Comparison of ENCODE assay signal across 2 cellular contexts in genomic region chr6:167336818-167337217, GRCh38.
TF ChIP-seq lines count a peak whose summit lies in the region.

No MANE protein-coding gene starts in this region.

TF ChIP-seq in WTC11, 78 proteins besides CTCF, POLR2A, EP300 and RAD21:
- TF ChIP-seq TP53 (CRISPR knock-in tag; IDR thresholded peaks at IDR 0.05): no peak
- TF ChIP-seq EMX1 (CRISPR knock-in tag; IDR thresholded peaks at IDR 0.05): no peak
- TF ChIP-seq ZBTB21 (CRISPR knock-in tag; IDR thresholded peaks at IDR 0.05; ENCODE audit: borderline replicate concordance): no peak
- no peak for TF ChIP-seq ZNF396 (CRISPR knock-in tag; IDR thresholded peaks at IDR 0.05; ENCODE audit: borderline replicate concordance)
- TF ChIP-seq, protein P1, sequence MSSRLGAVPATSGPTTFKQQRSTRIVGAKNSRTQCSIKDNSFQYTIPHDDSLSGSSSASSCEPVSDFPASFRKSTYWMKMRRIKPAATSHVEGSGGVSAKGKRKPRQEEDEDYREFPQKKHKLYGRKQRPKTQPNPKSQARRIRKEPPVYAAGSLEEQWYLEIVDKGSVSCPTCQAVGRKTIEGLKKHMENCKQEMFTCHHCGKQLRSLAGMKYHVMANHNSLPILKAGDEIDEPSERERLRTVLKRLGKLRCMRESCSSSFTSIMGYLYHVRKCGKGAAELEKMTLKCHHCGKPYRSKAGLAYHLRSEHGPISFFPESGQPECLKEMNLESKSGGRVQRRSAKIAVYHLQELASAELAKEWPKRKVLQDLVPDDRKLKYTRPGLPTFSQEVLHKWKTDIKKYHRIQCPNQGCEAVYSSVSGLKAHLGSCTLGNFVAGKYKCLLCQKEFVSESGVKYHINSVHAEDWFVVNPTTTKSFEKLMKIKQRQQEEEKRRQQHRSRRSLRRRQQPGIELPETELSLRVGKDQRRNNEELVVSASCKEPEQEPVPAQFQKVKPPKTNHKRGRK (CRISPR knock-in tag; IDR thresholded peaks at IDR 0.05; ENCODE audit: borderline replicate concordance): no peak
- TF ChIP-seq, protein P2, sequence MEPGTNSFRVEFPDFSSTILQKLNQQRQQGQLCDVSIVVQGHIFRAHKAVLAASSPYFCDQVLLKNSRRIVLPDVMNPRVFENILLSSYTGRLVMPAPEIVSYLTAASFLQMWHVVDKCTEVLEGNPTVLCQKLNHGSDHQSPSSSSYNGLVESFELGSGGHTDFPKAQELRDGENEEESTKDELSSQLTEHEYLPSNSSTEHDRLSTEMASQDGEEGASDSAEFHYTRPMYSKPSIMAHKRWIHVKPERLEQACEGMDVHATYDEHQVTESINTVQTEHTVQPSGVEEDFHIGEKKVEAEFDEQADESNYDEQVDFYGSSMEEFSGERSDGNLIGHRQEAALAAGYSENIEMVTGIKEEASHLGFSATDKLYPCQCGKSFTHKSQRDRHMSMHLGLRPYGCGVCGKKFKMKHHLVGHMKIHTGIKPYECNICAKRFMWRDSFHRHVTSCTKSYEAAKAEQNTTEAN (CRISPR knock-in tag; IDR thresholded peaks at IDR 0.05): no peak

TF ChIP-seq in HepG2, 621 proteins besides CTCF, POLR2A, EP300 and RAD21 (continues in another document):
- no peak for TF ChIP-seq ZNF614 (CRISPR knock-in tag; IDR thresholded peaks at IDR 0.05; ENCODE audit: borderline replicate concordance)
- TF ChIP-seq, protein P3, sequence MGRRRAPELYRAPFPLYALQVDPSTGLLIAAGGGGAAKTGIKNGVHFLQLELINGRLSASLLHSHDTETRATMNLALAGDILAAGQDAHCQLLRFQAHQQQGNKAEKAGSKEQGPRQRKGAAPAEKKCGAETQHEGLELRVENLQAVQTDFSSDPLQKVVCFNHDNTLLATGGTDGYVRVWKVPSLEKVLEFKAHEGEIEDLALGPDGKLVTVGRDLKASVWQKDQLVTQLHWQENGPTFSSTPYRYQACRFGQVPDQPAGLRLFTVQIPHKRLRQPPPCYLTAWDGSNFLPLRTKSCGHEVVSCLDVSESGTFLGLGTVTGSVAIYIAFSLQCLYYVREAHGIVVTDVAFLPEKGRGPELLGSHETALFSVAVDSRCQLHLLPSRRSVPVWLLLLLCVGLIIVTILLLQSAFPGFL (CRISPR knock-in tag; IDR thresholded peaks at IDR 0.05): no peak
- no peak for TF ChIP-seq CC2D1A (CRISPR knock-in tag; IDR thresholded peaks at IDR 0.05)
- TF ChIP-seq, protein P4, sequence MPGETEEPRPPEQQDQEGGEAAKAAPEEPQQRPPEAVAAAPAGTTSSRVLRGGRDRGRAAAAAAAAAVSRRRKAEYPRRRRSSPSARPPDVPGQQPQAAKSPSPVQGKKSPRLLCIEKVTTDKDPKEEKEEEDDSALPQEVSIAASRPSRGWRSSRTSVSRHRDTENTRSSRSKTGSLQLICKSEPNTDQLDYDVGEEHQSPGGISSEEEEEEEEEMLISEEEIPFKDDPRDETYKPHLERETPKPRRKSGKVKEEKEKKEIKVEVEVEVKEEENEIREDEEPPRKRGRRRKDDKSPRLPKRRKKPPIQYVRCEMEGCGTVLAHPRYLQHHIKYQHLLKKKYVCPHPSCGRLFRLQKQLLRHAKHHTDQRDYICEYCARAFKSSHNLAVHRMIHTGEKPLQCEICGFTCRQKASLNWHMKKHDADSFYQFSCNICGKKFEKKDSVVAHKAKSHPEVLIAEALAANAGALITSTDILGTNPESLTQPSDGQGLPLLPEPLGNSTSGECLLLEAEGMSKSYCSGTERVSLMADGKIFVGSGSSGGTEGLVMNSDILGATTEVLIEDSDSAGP (CRISPR knock-in tag; IDR thresholded peaks at IDR 0.05; ENCODE audit: borderline replicate concordance): 0 out of 2 replicates have a peak, but pooled peaks have one; percentile 10
- TF ChIP-seq, protein P5, sequence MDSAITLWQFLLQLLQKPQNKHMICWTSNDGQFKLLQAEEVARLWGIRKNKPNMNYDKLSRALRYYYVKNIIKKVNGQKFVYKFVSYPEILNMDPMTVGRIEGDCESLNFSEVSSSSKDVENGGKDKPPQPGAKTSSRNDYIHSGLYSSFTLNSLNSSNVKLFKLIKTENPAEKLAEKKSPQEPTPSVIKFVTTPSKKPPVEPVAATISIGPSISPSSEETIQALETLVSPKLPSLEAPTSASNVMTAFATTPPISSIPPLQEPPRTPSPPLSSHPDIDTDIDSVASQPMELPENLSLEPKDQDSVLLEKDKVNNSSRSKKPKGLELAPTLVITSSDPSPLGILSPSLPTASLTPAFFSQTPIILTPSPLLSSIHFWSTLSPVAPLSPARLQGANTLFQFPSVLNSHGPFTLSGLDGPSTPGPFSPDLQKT (CRISPR knock-in tag; IDR thresholded peaks at IDR 0.05; ENCODE audit: borderline replicate concordance): no peak
- TF ChIP-seq, protein P6, sequence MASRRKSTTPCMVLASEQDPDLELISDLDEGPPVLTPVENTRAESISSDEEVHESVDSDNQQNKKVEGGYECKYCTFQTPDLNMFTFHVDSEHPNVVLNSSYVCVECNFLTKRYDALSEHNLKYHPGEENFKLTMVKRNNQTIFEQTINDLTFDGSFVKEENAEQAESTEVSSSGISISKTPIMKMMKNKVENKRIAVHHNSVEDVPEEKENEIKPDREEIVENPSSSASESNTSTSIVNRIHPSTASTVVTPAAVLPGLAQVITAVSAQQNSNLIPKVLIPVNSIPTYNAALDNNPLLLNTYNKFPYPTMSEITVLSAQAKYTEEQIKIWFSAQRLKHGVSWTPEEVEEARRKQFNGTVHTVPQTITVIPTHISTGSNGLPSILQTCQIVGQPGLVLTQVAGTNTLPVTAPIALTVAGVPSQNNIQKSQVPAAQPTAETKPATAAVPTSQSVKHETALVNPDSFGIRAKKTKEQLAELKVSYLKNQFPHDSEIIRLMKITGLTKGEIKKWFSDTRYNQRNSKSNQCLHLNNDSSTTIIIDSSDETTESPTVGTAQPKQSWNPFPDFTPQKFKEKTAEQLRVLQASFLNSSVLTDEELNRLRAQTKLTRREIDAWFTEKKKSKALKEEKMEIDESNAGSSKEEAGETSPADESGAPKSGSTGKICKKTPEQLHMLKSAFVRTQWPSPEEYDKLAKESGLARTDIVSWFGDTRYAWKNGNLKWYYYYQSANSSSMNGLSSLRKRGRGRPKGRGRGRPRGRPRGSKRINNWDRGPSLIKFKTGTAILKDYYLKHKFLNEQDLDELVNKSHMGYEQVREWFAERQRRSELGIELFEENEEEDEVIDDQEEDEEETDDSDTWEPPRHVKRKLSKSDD (CRISPR knock-in tag; IDR thresholded peaks at IDR 0.05; ENCODE audit: low read depth): no peak
- no peak for TF ChIP-seq ZNF570 (CRISPR knock-in tag; IDR thresholded peaks at IDR 0.05; ENCODE audit: borderline replicate concordance)
- TF ChIP-seq ZBTB38 (CRISPR knock-in tag; IDR thresholded peaks at IDR 0.05): 0 out of 2 replicates have a peak, but pooled peaks have one; percentile 23
- TF ChIP-seq, protein P7, sequence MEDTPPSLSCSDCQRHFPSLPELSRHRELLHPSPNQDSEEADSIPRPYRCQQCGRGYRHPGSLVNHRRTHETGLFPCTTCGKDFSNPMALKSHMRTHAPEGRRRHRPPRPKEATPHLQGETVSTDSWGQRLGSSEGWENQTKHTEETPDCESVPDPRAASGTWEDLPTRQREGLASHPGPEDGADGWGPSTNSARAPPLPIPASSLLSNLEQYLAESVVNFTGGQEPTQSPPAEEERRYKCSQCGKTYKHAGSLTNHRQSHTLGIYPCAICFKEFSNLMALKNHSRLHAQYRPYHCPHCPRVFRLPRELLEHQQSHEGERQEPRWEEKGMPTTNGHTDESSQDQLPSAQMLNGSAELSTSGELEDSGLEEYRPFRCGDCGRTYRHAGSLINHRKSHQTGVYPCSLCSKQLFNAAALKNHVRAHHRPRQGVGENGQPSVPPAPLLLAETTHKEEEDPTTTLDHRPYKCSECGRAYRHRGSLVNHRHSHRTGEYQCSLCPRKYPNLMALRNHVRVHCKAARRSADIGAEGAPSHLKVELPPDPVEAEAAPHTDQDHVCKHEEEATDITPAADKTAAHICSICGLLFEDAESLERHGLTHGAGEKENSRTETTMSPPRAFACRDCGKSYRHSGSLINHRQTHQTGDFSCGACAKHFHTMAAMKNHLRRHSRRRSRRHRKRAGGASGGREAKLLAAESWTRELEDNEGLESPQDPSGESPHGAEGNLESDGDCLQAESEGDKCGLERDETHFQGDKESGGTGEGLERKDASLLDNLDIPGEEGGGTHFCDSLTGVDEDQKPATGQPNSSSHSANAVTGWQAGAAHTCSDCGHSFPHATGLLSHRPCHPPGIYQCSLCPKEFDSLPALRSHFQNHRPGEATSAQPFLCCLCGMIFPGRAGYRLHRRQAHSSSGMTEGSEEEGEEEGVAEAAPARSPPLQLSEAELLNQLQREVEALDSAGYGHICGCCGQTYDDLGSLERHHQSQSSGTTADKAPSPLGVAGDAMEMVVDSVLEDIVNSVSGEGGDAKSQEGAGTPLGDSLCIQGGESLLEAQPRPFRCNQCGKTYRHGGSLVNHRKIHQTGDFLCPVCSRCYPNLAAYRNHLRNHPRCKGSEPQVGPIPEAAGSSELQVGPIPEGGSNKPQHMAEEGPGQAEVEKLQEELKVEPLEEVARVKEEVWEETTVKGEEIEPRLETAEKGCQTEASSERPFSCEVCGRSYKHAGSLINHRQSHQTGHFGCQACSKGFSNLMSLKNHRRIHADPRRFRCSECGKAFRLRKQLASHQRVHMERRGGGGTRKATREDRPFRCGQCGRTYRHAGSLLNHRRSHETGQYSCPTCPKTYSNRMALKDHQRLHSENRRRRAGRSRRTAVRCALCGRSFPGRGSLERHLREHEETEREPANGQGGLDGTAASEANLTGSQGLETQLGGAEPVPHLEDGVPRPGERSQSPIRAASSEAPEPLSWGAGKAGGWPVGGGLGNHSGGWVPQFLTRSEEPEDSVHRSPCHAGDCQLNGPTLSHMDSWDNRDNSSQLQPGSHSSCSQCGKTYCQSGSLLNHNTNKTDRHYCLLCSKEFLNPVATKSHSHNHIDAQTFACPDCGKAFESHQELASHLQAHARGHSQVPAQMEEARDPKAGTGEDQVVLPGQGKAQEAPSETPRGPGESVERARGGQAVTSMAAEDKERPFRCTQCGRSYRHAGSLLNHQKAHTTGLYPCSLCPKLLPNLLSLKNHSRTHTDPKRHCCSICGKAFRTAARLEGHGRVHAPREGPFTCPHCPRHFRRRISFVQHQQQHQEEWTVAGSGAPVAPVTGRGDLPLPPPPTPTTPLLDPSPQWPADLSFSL (CRISPR knock-in tag; IDR thresholded peaks at IDR 0.05): no peak
- TF ChIP-seq, protein P8, sequence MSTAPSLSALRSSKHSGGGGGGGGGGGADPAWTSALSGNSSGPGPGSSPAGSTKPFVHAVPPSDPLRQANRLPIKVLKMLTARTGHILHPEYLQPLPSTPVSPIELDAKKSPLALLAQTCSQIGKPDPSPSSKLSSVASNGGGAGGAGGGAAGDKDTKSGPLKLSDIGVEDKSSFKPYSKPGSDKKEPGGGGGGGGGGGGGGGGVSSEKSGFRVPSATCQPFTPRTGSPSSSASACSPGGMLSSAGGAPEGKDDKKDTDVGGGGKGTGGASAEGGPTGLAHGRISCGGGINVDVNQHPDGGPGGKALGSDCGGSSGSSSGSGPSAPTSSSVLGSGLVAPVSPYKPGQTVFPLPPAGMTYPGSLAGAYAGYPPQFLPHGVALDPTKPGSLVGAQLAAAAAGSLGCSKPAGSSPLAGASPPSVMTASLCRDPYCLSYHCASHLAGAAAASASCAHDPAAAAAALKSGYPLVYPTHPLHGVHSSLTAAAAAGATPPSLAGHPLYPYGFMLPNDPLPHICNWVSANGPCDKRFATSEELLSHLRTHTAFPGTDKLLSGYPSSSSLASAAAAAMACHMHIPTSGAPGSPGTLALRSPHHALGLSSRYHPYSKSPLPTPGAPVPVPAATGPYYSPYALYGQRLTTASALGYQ (CRISPR knock-in tag; IDR thresholded peaks at IDR 0.05): no peak
- no peak for TF ChIP-seq ZNF3 (CRISPR knock-in tag; IDR thresholded peaks at IDR 0.05)
- no peak for TF ChIP-seq MIER3 (CRISPR knock-in tag; IDR thresholded peaks at IDR 0.05; ENCODE audit: borderline replicate concordance)
- TF ChIP-seq ZNF670 (CRISPR knock-in tag; IDR thresholded peaks at IDR 0.05; ENCODE audit: borderline replicate concordance): no peak
- no peak for TF ChIP-seq SSRP1 (CRISPR knock-in tag; IDR thresholded peaks at IDR 0.05)
- TF ChIP-seq SMARCC2 (IDR thresholded peaks at IDR 0.05): no peak
- peak; percentile 44; the same call in 1 of the 2 replicates for TF ChIP-seq ZNF687 (CRISPR knock-in tag; IDR thresholded peaks at IDR 0.05)
- TF ChIP-seq FOXO1 (CRISPR knock-in tag; IDR thresholded peaks at IDR 0.05): no peak
- TF ChIP-seq HNF4A (CRISPR knock-in tag; IDR thresholded peaks at IDR 0.05): no peak
- TF ChIP-seq HES4 (CRISPR knock-in tag; IDR thresholded peaks at IDR 0.05; ENCODE audit: borderline replicate concordance): no peak
- no peak for TF ChIP-seq NFATC3 (CRISPR knock-in tag; IDR thresholded peaks at IDR 0.05)
- no peak for TF ChIP-seq RARA (CRISPR knock-in tag; IDR thresholded peaks at IDR 0.05)
- no peak for TF ChIP-seq DMTF1 (CRISPR knock-in tag; IDR thresholded peaks at IDR 0.05)
- no peak for TF ChIP-seq NR2F6 (IDR thresholded peaks at IDR 0.05)
- TF ChIP-seq NR2F6 (CRISPR knock-in tag; IDR thresholded peaks at IDR 0.05): no peak
